1 cellular context compared by ENCODE assay signal in the genomic region with DNA sequence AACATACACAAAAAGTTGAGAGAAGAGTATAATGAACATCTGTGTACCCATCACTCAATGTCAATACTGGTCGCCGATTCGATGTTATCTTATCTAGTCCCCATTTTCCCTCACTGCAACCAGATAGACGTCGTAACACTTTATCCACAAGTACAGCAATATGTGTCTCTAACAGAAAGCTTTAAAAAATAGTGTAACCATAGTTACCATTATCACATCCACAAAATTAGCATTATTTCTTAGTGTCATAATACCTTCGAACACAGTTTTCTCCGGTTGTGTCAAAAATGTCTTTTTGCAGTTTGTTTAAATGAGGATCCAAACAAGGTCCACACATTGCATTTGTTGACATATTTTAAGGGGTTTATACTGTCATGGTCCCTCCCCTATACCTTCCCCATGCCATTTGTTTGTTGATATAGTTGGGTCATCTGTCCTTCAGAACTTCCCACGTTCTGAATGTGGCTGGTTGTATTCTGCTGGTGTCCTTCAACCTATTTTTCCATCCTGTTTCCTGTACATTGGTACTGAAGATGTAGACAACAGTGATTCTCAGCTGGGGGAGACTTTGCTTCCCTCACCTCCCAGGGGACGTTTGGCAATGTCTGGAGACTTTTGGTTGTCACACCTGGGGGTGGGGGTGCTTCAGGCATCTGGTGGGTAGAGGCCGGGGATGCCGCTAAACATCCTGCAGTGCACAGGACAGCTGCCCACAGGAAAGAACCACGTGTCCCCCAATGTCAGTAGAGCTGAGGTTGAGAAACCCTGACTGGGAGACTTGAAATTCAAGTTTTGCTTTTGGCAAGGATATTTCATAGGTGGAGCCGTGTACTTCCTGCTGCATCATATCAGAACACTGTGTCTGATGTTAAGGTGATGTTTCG.
TF ChIP-seq lines count a peak whose summit lies in the region.

No MANE protein-coding gene starts in this region.

TF ChIP-seq in GM12878, 131 proteins besides CTCF, POLR2A, EP300 and RAD21 (continued from another document):
- TF ChIP-seq, protein P1, sequence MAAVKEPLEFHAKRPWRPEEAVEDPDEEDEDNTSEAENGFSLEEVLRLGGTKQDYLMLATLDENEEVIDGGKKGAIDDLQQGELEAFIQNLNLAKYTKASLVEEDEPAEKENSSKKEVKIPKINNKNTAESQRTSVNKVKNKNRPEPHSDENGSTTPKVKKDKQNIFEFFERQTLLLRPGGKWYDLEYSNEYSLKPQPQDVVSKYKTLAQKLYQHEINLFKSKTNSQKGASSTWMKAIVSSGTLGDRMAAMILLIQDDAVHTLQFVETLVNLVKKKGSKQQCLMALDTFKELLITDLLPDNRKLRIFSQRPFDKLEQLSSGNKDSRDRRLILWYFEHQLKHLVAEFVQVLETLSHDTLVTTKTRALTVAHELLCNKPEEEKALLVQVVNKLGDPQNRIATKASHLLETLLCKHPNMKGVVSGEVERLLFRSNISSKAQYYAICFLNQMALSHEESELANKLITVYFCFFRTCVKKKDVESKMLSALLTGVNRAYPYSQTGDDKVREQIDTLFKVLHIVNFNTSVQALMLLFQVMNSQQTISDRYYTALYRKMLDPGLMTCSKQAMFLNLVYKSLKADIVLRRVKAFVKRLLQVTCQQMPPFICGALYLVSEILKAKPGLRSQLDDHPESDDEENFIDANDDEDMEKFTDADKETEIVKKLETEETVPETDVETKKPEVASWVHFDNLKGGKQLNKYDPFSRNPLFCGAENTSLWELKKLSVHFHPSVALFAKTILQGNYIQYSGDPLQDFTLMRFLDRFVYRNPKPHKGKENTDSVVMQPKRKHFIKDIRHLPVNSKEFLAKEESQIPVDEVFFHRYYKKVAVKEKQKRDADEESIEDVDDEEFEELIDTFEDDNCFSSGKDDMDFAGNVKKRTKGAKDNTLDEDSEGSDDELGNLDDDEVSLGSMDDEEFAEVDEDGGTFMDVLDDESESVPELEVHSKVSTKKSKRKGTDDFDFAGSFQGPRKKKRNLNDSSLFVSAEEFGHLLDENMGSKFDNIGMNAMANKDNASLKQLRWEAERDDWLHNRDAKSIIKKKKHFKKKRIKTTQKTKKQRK (IDR thresholded peaks at IDR 0.05; ENCODE audit: low read depth, low read length), result no peak
- no peak for TF ChIP-seq EED (IDR thresholded peaks at IDR 0.05; ENCODE audit: low read depth)
- TF ChIP-seq CBX5 (IDR thresholded peaks at IDR 0.05; ENCODE audit: low read depth), result no peak
- TF ChIP-seq EZH2 (IDR thresholded peaks at IDR 0.05; ENCODE audit: borderline replicate concordance, control insufficient read depth, low read depth, low read length), result no peak
- TF ChIP-seq STAT1 (conservative IDR thresholded peaks at IDR 0.05), result no peak
- TF ChIP-seq CREM (IDR thresholded peaks at IDR 0.05; ENCODE audit: low read depth), result no peak
- no peak for TF ChIP-seq RELB (IDR thresholded peaks at IDR 0.05; ENCODE audit: low read depth)
- TF ChIP-seq YBX1 (IDR thresholded peaks at IDR 0.05), result no peak
- TF ChIP-seq ZNF207 (IDR thresholded peaks at IDR 0.05; ENCODE audit: borderline replicate concordance), result no peak
- no peak for TF ChIP-seq SIX5 (IDR thresholded peaks at IDR 0.05; ENCODE audit: low read depth, low read length, severe bottlenecking)
- TF ChIP-seq, protein P2, sequence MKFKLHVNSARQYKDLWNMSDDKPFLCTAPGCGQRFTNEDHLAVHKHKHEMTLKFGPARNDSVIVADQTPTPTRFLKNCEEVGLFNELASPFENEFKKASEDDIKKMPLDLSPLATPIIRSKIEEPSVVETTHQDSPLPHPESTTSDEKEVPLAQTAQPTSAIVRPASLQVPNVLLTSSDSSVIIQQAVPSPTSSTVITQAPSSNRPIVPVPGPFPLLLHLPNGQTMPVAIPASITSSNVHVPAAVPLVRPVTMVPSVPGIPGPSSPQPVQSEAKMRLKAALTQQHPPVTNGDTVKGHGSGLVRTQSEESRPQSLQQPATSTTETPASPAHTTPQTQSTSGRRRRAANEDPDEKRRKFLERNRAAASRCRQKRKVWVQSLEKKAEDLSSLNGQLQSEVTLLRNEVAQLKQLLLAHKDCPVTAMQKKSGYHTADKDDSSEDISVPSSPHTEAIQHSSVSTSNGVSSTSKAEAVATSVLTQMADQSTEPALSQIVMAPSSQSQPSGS (IDR thresholded peaks at IDR 0.05; ENCODE audit: low read length), result no peak
- TF ChIP-seq MTA2 (IDR thresholded peaks at IDR 0.05; ENCODE audit: low read depth), result no peak
